In the genomic region with DNA sequence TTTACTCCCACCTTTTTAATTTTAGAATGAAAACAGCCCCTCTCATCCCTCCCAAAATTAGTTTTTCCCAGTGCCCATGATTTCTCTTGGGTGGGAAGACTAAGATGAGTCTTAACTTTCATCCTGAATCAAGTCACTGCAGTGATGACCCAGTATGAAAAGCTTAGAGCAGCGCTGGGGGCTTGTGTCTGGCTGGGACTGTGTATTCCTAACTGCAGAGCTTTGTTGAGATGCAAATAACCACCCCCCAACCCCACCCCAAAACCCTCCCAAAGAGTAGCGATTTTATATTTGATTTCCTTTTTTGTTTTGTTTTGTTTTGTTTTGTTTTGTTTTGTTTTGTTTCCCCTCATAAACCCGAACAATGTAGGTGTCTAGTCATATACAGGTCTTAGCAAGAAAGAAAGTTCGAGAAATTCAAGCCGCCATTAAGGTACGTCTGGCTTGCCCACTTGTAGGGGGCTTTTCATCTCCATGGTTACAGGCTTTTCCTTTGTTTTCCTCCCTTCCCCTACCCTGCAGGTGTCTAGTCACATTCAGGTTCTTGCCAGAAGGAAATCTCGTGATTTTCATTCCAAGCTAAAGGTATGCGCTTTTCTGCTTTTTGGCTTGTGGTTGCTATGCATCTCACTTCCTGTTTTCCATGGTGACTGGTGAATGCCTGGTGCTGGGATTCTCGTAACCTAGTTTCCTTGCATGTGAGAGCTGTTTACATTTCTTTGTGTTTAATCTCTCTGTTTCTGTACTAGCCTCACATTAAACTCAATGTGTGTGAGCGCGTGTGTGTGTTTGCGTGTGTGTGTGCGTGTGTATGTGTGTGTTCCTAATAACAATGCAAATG, we compare ENCODE assay signal across 10 cellular contexts.
DNase-seq lines count a peak whose midpoint lies in the region; ATAC-seq, FAIRE-seq and TF ChIP-seq lines count a peak whose summit lies in the region.
"Had no signal": no experiment of that assay in that cellular context is flagged by ENCODE, and none has a peak within 500 bp of the region (broad histone marks: within the 10 kb centered on the region; RNA-seq: fewer than 3 reads in every experiment).

No MANE protein-coding gene starts in this region.

- no peak overlapping the region for H3K27ac Mint-ChIP-seq in MCF 10A (ENCODE audit: low read depth, unreplicated experiment)
- no peak overlapping the region for H3K27ac Mint-ChIP-seq in activated T-helper 1 cell treated with anti-CD3 and anti-CD28 coated beads, Interleukin-12 subunit alpha, Interleukin-12 subunit beta, Interleukin-2, Interleukin-4 antibody, amounts not matched to agents 30 ng/mL and 10 ng/mL and 1 ng/mL, durations not matched to agents 14 hours and 24 hours and 36 hours
- no peak overlapping the region for H3K27ac Mint-ChIP-seq in activated naive CD4-positive, alpha-beta T cell treated with anti-CD3 and anti-CD28 coated beads, Interleukin-2, amount 50 U/mL, for 72 hours

- H4K20me1 ChIP-seq in mammary epithelial cell (ENCODE audit: insufficient read depth, low read length) (no peaks in the 10 kb centered on the region), keratinocyte (ENCODE audit: control insufficient read depth, extremely low read depth, insufficient read depth, low read length) (no peaks in the 10 kb centered on the region)

- H3K4me1 ChIP-seq in mammary epithelial cell (ENCODE audit: insufficient read depth, low read length) = peaks cover 14% of the 10 kb centered on the region
- peaks cover 25% of the 10 kb centered on the region for H3K4me1 ChIP-seq in keratinocyte (ENCODE audit: control insufficient read depth, extremely low read depth, insufficient read depth, low read length)

- CTCF ChIA-PET in mammary epithelial cell (lab: Charles Lee; ENCODE audit: low non-redundant PET) = no interaction called here
- CTCF ChIA-PET in MCF 10A (lab: Yijun Ruan, JAX) = interaction anchor here (0.7 to 1.2 kb wide), 2 partner anchors 9 to 170 kb away, joined by 3 to 7 read pairs; no protein-coding TSS in a partner anchor

- intact Hi-C loops in mammary epithelial cell (cut with micrococcal nuclease) = no loop called here
- intact Hi-C loops in MCF 10A (cut with micrococcal nuclease) = no loop called here
- intact Hi-C loops in activated T-helper 1 cell treated with anti-CD3 and anti-CD28 coated beads, Interleukin-12 subunit alpha, Interleukin-12 subunit beta, Interleukin-2, Interleukin-4 antibody, amounts not matched to agents 30 ng/mL and 10 ng/mL and 1 ng/mL, durations not matched to agents 14 hours and 24 hours and 36 hours (cut with micrococcal nuclease) = no loop called here

- H3K27ac ChIP-seq in mammary epithelial cell (ENCODE audit: insufficient read depth, low read depth, low read length) (peak overlapping the region; percentile 59), keratinocyte (ENCODE audit: control insufficient read depth, insufficient read depth, low read length) (peak overlapping the region; percentile 76)
- H3K27ac ChIP-seq: C4-2B, KMS-11 had no signal

- H3K9me3 ChIP-seq in mammary epithelial cell (replicated peaks; ENCODE audit: insufficient read depth, low read length) (no peaks in the 10 kb centered on the region), keratinocyte (ENCODE audit: control insufficient read depth, low read depth, low read length) (no peaks in the 10 kb centered on the region)

- in situ Hi-C loops in mammary epithelial cell (cut with MboI; ENCODE audit: low sequenced_read_pairs in 2 of 2) = no loop called here
- in situ Hi-C loops in astrocyte of the cerebellum (cut with HindIII; ENCODE audit: low sequenced_read_pairs) = no loop called here

- ATAC-seq in activated naive CD4-positive, alpha-beta T cell treated with anti-CD3 and anti-CD28 coated beads, Interleukin-2, amount 50 U/mL, for 72 hours = no peak
- no peak for ATAC-seq in GM18502 (IDR thresholded peaks at IDR 0.05; ENCODE audit: poor library complexity, unreplicated experiment)

- no peaks in the 10 kb centered on the region for H3K9me3 Mint-ChIP-seq in MCF 10A (ENCODE audit: unreplicated experiment)
- H3K9me3 Mint-ChIP-seq in activated T-helper 1 cell treated with anti-CD3 and anti-CD28 coated beads, Interleukin-12 subunit alpha, Interleukin-12 subunit beta, Interleukin-2, Interleukin-4 antibody, amounts not matched to agents 30 ng/mL and 10 ng/mL and 1 ng/mL, durations not matched to agents 14 hours and 24 hours and 36 hours = no peaks in the 10 kb centered on the region
- H3K9me3 Mint-ChIP-seq in activated naive CD4-positive, alpha-beta T cell treated with anti-CD3 and anti-CD28 coated beads, Interleukin-2, amount 50 U/mL, for 72 hours = no peaks in the 10 kb centered on the region

- H2AFZ ChIP-seq in mammary epithelial cell (ENCODE audit: low read depth, low read length) (no peak overlapping the region), keratinocyte (ENCODE audit: control insufficient read depth, low read length) (no peak overlapping the region)

- dilution Hi-C loops in mammary epithelial cell (cut with HindIII; ENCODE audit: low sequenced_read_pairs) (loop anchor here (5.0 kb wide), 1 partner anchor 62 kb away; no protein-coding TSS in a partner anchor), keratinocyte (cut with MboI; ENCODE audit: extremely low pct_ligation_motif_present, low sequenced_read_pairs) (no loop called here)

- no peak overlapping the region for H3K4me3 Mint-ChIP-seq in MCF 10A (ENCODE audit: unreplicated experiment)
- no peak overlapping the region for H3K4me3 Mint-ChIP-seq in activated T-helper 1 cell treated with anti-CD3 and anti-CD28 coated beads, Interleukin-12 subunit alpha, Interleukin-12 subunit beta, Interleukin-2, Interleukin-4 antibody, amounts not matched to agents 30 ng/mL and 10 ng/mL and 1 ng/mL, durations not matched to agents 14 hours and 24 hours and 36 hours

- H3K4me2 ChIP-seq in mammary epithelial cell (ENCODE audit: insufficient read depth, low read depth, low read length) = no peak overlapping the region
- peak overlapping the region; percentile 54 for H3K4me2 ChIP-seq in keratinocyte (ENCODE audit: control insufficient read depth, extremely low read depth, insufficient read depth, low read depth, low read length)
- H3K4me2 ChIP-seq: KMS-11 had no signal

- no peaks in the 10 kb centered on the region for H3K27me3 ChIP-seq in mammary epithelial cell (ENCODE audit: insufficient read depth, low read length)
- H3K27me3 ChIP-seq in keratinocyte (ENCODE audit: control insufficient read depth, extremely low read depth, insufficient read depth, low read length) = no peaks in the 10 kb centered on the region

- H3K9me1 ChIP-seq in keratinocyte (ENCODE audit: control insufficient read depth, extremely low read depth, insufficient read depth, low read length) = no peaks in the 10 kb centered on the region

- H3K36me3 ChIP-seq in mammary epithelial cell (ENCODE audit: insufficient read depth, low read length) (no peaks in the 10 kb centered on the region), keratinocyte (ENCODE audit: control insufficient read depth in 2 of 2, extremely low read depth in 1 of 2, insufficient read depth in 2 of 2, low read length in 2 of 2) (peaks cover 3 to 19% of the 10 kb centered on the region in 2 experiments)

- POLR2A ChIA-PET in MCF 10A (lab: Yijun Ruan, JAX) = interaction anchor here (0.6 to 2.3 kb wide), 7 partner anchors 9 to 461 kb away, joined by 3 to 10 read pairs (median 4); no protein-coding TSS in a partner anchor

- H3K36me3 Mint-ChIP-seq in MCF 10A (ENCODE audit: insufficient read depth, unreplicated experiment) = peaks cover 36% of the 10 kb centered on the region
- no peaks in the 10 kb centered on the region for H3K36me3 Mint-ChIP-seq in activated T-helper 1 cell treated with anti-CD3 and anti-CD28 coated beads, Interleukin-12 subunit alpha, Interleukin-12 subunit beta, Interleukin-2, Interleukin-4 antibody, amounts not matched to agents 30 ng/mL and 10 ng/mL and 1 ng/mL, durations not matched to agents 14 hours and 24 hours and 36 hours (ENCODE audit: low read depth)
- peaks cover 0 to 6% of the 10 kb centered on the region in 2 donors for H3K36me3 Mint-ChIP-seq in activated naive CD4-positive, alpha-beta T cell treated with anti-CD3 and anti-CD28 coated beads, Interleukin-2, amount 50 U/mL, for 72 hours

- H3K79me2 ChIP-seq in mammary epithelial cell (ENCODE audit: insufficient read depth, low read length) = peaks cover 35% of the 10 kb centered on the region
- H3K79me2 ChIP-seq in keratinocyte (ENCODE audit: control insufficient read depth, insufficient read depth, low read length) = peaks cover 28% of the 10 kb centered on the region

- no TSS peak for BruUV-seq in mammary epithelial cell (replicated peaks; lab: Mats Ljungman, UMichigan)
- no TSS peak for BruUV-seq in MCF 10A (replicated peaks; lab: Mats Ljungman, UMichigan)

- 65% methylated on average over 12 of the region's 13 CpGs for WGBS in mammary epithelial cell (ENCODE audit: low coverage, missing lambda C conversion rate)

- peaks cover 14% of the 10 kb centered on the region for H3K4me1 Mint-ChIP-seq in MCF 10A (ENCODE audit: insufficient read depth, unreplicated experiment)
- peaks cover 8% of the 10 kb centered on the region for H3K4me1 Mint-ChIP-seq in activated T-helper 1 cell treated with anti-CD3 and anti-CD28 coated beads, Interleukin-12 subunit alpha, Interleukin-12 subunit beta, Interleukin-2, Interleukin-4 antibody, amounts not matched to agents 30 ng/mL and 10 ng/mL and 1 ng/mL, durations not matched to agents 14 hours and 24 hours and 36 hours (ENCODE audit: low read depth)

- H3K27me3 Mint-ChIP-seq in MCF 10A (ENCODE audit: insufficient read depth, unreplicated experiment) = no peaks in the 10 kb centered on the region
- peaks cover 49% of the 10 kb centered on the region for H3K27me3 Mint-ChIP-seq in activated T-helper 1 cell treated with anti-CD3 and anti-CD28 coated beads, Interleukin-12 subunit alpha, Interleukin-12 subunit beta, Interleukin-2, Interleukin-4 antibody, amounts not matched to agents 30 ng/mL and 10 ng/mL and 1 ng/mL, durations not matched to agents 14 hours and 24 hours and 36 hours (ENCODE audit: insufficient read depth)

- H3K9ac ChIP-seq in mammary epithelial cell (ENCODE audit: insufficient read depth, low read length) (no peak overlapping the region), keratinocyte (ENCODE audit: control insufficient read depth, extremely low read depth, insufficient read depth, low read length) (peak overlapping the region; percentile 45)
- H3K9ac ChIP-seq: KMS-11 had no signal

- TF ChIP-seq CTCF in mammary epithelial cell (conservative IDR thresholded peaks at IDR 0.05 in 1 of 2, IDR thresholded peaks at IDR 0.05 in 1 of 2; ENCODE audit: extremely low read depth in 1 of 2, insufficient read depth in 1 of 2, low read depth in 1 of 2, low read length in 2 of 2) = no peak
- TF ChIP-seq CTCF in MCF 10A (IDR thresholded peaks at IDR 0.05; ENCODE audit: unreplicated experiment) = no peak
- TF ChIP-seq CTCF in astrocyte of the cerebellum (IDR thresholded peaks at IDR 0.05; ENCODE audit: low read depth, low read length, missing control alignments) = no peak
- no peak for TF ChIP-seq CTCF in keratinocyte (optimal IDR thresholded peaks at IDR 0.05 in 1 of 3, IDR thresholded peaks at IDR 0.05 in 1 of 3, conservative IDR thresholded peaks at IDR 0.05 in 1 of 3; ENCODE audit: extremely low read depth in 1 of 3, insufficient read depth in 2 of 3, low read length in 3 of 3)

- H3K4me3 ChIP-seq in mammary epithelial cell (replicated peaks in 1 of 3; ENCODE audit: insufficient read depth in 1 of 3, low read depth in 2 of 3, low read length in 3 of 3) = no peak overlapping the region
- no peak overlapping the region for H3K4me3 ChIP-seq in astrocyte of the cerebellum (ENCODE audit: low read depth, low read length)
- H3K4me3 ChIP-seq in keratinocyte (ENCODE audit: control insufficient read depth in 2 of 3, extremely low read depth in 1 of 3, insufficient read depth in 2 of 3, low read depth in 1 of 3, low read length in 3 of 3) = peak overlapping the region in 1 of 3 experiments; percentile 3

- peak; percentile 85 for FAIRE-seq in keratinocyte (lab: Jason Lieb, UNC)

- peak; percentile 26 for DNase-seq in mammary epithelial cell
- DNase-seq in MCF 10A (ENCODE audit: unreplicated experiment) = no peak
- DNase-seq in astrocyte of the cerebellum (ENCODE audit: low read depth) = peak; percentile 83
- no peak for DNase-seq in keratinocyte (ENCODE audit: low read depth, low spot score)
- no peak for DNase-seq in activated T-helper 1 cell treated with anti-CD3 and anti-CD28 coated beads, Interleukin-12 subunit alpha, Interleukin-12 subunit beta, Interleukin-2, Interleukin-4 antibody, amounts not matched to agents 30 ng/mL and 10 ng/mL and 1 ng/mL, durations not matched to agents 14 hours and 24 hours and 36 hours (ENCODE audit: low spot score)
- DNase-seq in activated naive CD4-positive, alpha-beta T cell treated with anti-CD3 and anti-CD28 coated beads, Interleukin-2, amount 50 U/mL, for 72 hours (ENCODE audit: low spot score in 2 of 2) = no peak
- DNase-seq in effector CD4-positive, alpha-beta T cell = no peak

Comparison
In these comparisons a context has a peak if more than half of its experiments do, and no peak if none do; other contexts are left out.
1. DNase-seq: peak in mammary epithelial cell (single experiment) and astrocyte of the cerebellum (single experiment); none in MCF 10A (single experiment), keratinocyte (single experiment), activated T-helper 1 cell treated with anti-CD3 and anti-CD28 coated beads, Interleukin-12 subunit alpha, Interleukin-12 subunit beta, Interleukin-2, Interleukin-4 antibody, amounts not matched to agents 30 ng/mL and 10 ng/mL and 1 ng/mL, durations not matched to agents 14 hours and 24 hours and 36 hours (single experiment), activated naive CD4-positive, alpha-beta T cell treated with anti-CD3 and anti-CD28 coated beads, Interleukin-2, amount 50 U/mL, for 72 hours (0 of 2) and effector CD4-positive, alpha-beta T cell (single experiment).